11 cellular contexts compared by ENCODE assay signal in the genomic region with DNA sequence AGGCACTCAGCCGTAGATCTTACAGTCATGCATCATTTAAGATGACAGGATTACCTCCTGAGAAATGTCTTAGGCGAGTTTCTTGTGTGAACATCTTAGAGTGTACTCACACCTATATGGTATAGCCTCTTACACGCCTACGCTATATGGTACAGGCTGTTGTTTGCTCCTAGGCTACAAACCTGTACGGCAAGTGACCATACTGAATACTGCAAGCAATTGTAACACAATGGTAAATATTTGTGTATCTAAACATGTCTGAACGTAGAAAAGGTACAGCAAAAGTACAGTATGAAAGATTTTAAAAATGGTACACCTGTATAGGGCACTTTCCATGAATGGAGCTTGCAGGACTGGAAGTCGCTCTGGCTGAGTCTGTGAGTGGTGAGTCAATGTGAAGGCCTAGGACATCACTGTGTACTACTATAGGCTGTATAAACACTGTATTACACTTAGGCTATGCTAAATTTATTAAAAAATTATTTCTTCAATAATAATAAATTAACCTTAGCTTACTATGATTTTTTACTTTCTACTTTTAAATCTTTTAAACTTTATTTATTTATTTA. TPM values are rescaled to one million over a fixed set of nuclear protein-coding genes. Genes with fewer than 3 reads are reported as not detected.
DNase-seq lines count a peak whose midpoint lies in the region; ATAC-seq and TF ChIP-seq lines count a peak whose summit lies in the region.
"Had no signal": no experiment of that assay in that cellular context is flagged by ENCODE, and none has a peak within 500 bp of the region (broad histone marks: within the 10 kb centered on the region; RNA-seq: fewer than 3 reads in every experiment).

No MANE protein-coding gene starts in this region.

- H3K4me1 Mint-ChIP-seq in activated CD8-positive, alpha-beta memory T cell treated with anti-CD3 and anti-CD28 coated beads, Interleukin-2, amount 10 ng/mL, durations not matched to agents 7 days and 5 days = peaks cover 7% of the 10 kb centered on the region
- peaks cover 4% of the 10 kb centered on the region for H3K4me1 Mint-ChIP-seq in activated CD8-positive, alpha-beta T cell treated with anti-CD3 and anti-CD28 coated beads for 36 hours (ENCODE audit: low read depth)
- peaks cover 6 to 12% of the 10 kb centered on the region in 2 donors for H3K4me1 Mint-ChIP-seq in immature natural killer cell

- intact Hi-C loops in activated CD8-positive, alpha-beta T cell treated with anti-CD3 and anti-CD28 coated beads for 36 hours (cut with micrococcal nuclease) = no loop called here
- intact Hi-C loops in testis (cut with DNase I; ENCODE audit: low total_unique reads) = no loop called here
- intact Hi-C loops in uterus (cut with DNase I; ENCODE audit: low total_unique reads) = no loop called here

- H3K4me3 ChIP-seq in testis = peak overlapping the region; percentile 91 to 93
- H3K4me3 ChIP-seq in uterus = peak overlapping the region in 1 of 2 donors; percentile 93

- CTCF ChIA-PET in activated CD8-positive, alpha-beta memory T cell treated with anti-CD3 and anti-CD28 coated beads, Interleukin-2, amount 10 ng/mL, durations not matched to agents 7 days and 5 days (lab: Charles Lee) = interaction anchor here (1.2 kb wide), 1 partner anchor 11 kb away, joined by 4 read pairs; no protein-coding TSS in a partner anchor
- CTCF ChIA-PET in activated CD8-positive, alpha-beta T cell treated with anti-CD3 and anti-CD28 coated beads for 36 hours (lab: Charles Lee) = no interaction called here

- no peak for TF ChIP-seq CTCF in activated CD8-positive, alpha-beta T cell treated with anti-CD3 and anti-CD28 coated beads for 36 hours (IDR thresholded peaks at IDR 0.05)
- TF ChIP-seq CTCF in testis (IDR thresholded peaks at IDR 0.05) = no peak
- TF ChIP-seq CTCF in uterus (IDR thresholded peaks at IDR 0.05) = no peak

- 83 to 91% methylated on average over 7 of the region's 7 CpGs for WGBS in testis, 2 donors

- no peak overlapping the region for H3K27ac Mint-ChIP-seq in activated CD8-positive, alpha-beta memory T cell treated with anti-CD3 and anti-CD28 coated beads, Interleukin-2, amount 10 ng/mL, durations not matched to agents 7 days and 5 days
- no peak overlapping the region for H3K27ac Mint-ChIP-seq in activated CD8-positive, alpha-beta T cell treated with anti-CD3 and anti-CD28 coated beads for 36 hours
- no peak overlapping the region for H3K27ac Mint-ChIP-seq in immature natural killer cell

- H3K27me3 Mint-ChIP-seq in activated CD8-positive, alpha-beta memory T cell treated with anti-CD3 and anti-CD28 coated beads, Interleukin-2, amount 10 ng/mL, durations not matched to agents 7 days and 5 days = peaks cover 84% of the 10 kb centered on the region
- H3K27me3 Mint-ChIP-seq in activated CD8-positive, alpha-beta T cell treated with anti-CD3 and anti-CD28 coated beads for 36 hours = peaks cover 60% of the 10 kb centered on the region
- peaks cover 35 to 58% (median 50%) of the 10 kb centered on the region in 3 donors for H3K27me3 Mint-ChIP-seq in immature natural killer cell (ENCODE audit: low read depth in 3 of 3)

- H3K27ac ChIP-seq in testis (peak overlapping the region in 1 of 2 donors; percentile 86), uterus (peak overlapping the region in 1 of 2 donors; percentile 59)
- H3K27ac ChIP-seq: ascending aorta had no signal

- H3K9me3 ChIP-seq in testis (no peaks in the 10 kb centered on the region), uterus (no peaks in the 10 kb centered on the region)
- H3K9me3 ChIP-seq: ascending aorta, thyroid gland had no signal

- no peaks in the 10 kb centered on the region for H3K9me3 Mint-ChIP-seq in activated CD8-positive, alpha-beta memory T cell treated with anti-CD3 and anti-CD28 coated beads, Interleukin-2, amount 10 ng/mL, durations not matched to agents 7 days and 5 days (ENCODE audit: low read depth)
- H3K9me3 Mint-ChIP-seq in activated CD8-positive, alpha-beta T cell treated with anti-CD3 and anti-CD28 coated beads for 36 hours = no peaks in the 10 kb centered on the region
- peaks cover 0 to 3% (median 0%) of the 10 kb centered on the region in 6 donors for H3K9me3 Mint-ChIP-seq in immature natural killer cell

- H3K27me3 ChIP-seq in testis (no peaks in the 10 kb centered on the region), uterus (no peaks in the 10 kb centered on the region)
- H3K27me3 ChIP-seq: ascending aorta, thyroid gland had no signal

- TF ChIP-seq POLR2A in testis (IDR thresholded peaks at IDR 0.05) = no peak
- no peak for TF ChIP-seq POLR2A in uterus (IDR thresholded peaks at IDR 0.05)

- no peak for DNase-seq in activated CD8-positive, alpha-beta memory T cell treated with anti-CD3 and anti-CD28 coated beads, Interleukin-2, amount 10 ng/mL, durations not matched to agents 7 days and 5 days
- no peak for DNase-seq in activated CD8-positive, alpha-beta memory T cell treated with anti-CD3 and anti-CD28 coated beads, Interleukin-2, amount 50 U/mL, for 48 hours
- DNase-seq in activated CD8-positive, alpha-beta T cell treated with anti-CD3 and anti-CD28 coated beads for 36 hours = no peak
- DNase-seq in immature natural killer cell (no peak), testis (no peak), uterus (no peak), cortex of kidney (lab: John Stamatoyannopoulos, UW) (no peak)
- DNase-seq: NCI-H1048 had no signal

- H3K4me1 ChIP-seq in testis = peaks cover 11% of the 10 kb centered on the region
- H3K4me1 ChIP-seq in uterus = no peaks in the 10 kb centered on the region
- H3K4me1 ChIP-seq: ascending aorta had no signal

- POLR2A ChIA-PET in activated CD8-positive, alpha-beta T cell treated with anti-CD3 and anti-CD28 coated beads for 36 hours (lab: Charles Lee) = no interaction called here

- ATAC-seq in activated CD8-positive, alpha-beta memory T cell treated with anti-CD3 and anti-CD28 coated beads, Interleukin-2, amount 10 ng/mL, durations not matched to agents 7 days and 5 days = no peak
- no peak for ATAC-seq in activated CD8-positive, alpha-beta T cell treated with anti-CD3 and anti-CD28 coated beads for 36 hours
- ATAC-seq in GM18517 (IDR thresholded peaks at IDR 0.05; ENCODE audit: unreplicated experiment) = no peak

- H3K36me3 Mint-ChIP-seq in activated CD8-positive, alpha-beta memory T cell treated with anti-CD3 and anti-CD28 coated beads, Interleukin-2, amount 10 ng/mL, durations not matched to agents 7 days and 5 days = no peaks in the 10 kb centered on the region
- H3K36me3 Mint-ChIP-seq in activated CD8-positive, alpha-beta T cell treated with anti-CD3 and anti-CD28 coated beads for 36 hours (ENCODE audit: low read depth) = no peaks in the 10 kb centered on the region
- H3K36me3 Mint-ChIP-seq in immature natural killer cell = no peaks in the 10 kb centered on the region

- H3K4me3 Mint-ChIP-seq in activated CD8-positive, alpha-beta memory T cell treated with anti-CD3 and anti-CD28 coated beads, Interleukin-2, amount 10 ng/mL, durations not matched to agents 7 days and 5 days = peak overlapping the region; percentile 52
- H3K4me3 Mint-ChIP-seq in activated CD8-positive, alpha-beta T cell treated with anti-CD3 and anti-CD28 coated beads for 36 hours = peak overlapping the region; percentile 53
- H3K4me3 Mint-ChIP-seq in immature natural killer cell = peak overlapping the region; percentile 66 to 85 (median 71)

- H3K36me3 ChIP-seq in testis (ENCODE audit: low read depth, missing control alignments) (no peaks in the 10 kb centered on the region), uterus (no peaks in the 10 kb centered on the region)
- H3K36me3 ChIP-seq: ascending aorta, thyroid gland had no signal

RNA-seq across cellular contexts. Expression of a gene that starts 0.5 kb away (rescaled TPM):
- not detected for total RNA-seq in activated CD8-positive, alpha-beta memory T cell treated with anti-CD3 and anti-CD28 coated beads, Interleukin-2, amount 10 ng/mL, durations not matched to agents 7 days and 5 days
- total RNA-seq in activated CD8-positive, alpha-beta T cell treated with anti-CD3 and anti-CD28 coated beads for 36 hours = not detected
- polyA plus RNA-seq in immature natural killer cell (not detected), testis (ENCODE audit: insufficient read depth, low read depth, low replicate concordance) (8.4 TPM)
- total RNA-seq in testis (10 to 100 TPM; 16.1 to 16.6 TPM), uterus (1 to 10 TPM in 3 of 4 donors, under 1 TPM in 1; 0.88 to 6.4 (median 4.3) TPM)
- total RNA-seq: ascending aorta had no signal
